Comparison of ENCODE assay signal across 1 cellular context in genomic region chr10:124724279-124725027, GRCh38.
A peak's percentile ranks its signal among the peaks of the same experiment; 100 is the strongest.
TF ChIP-seq lines count a peak whose summit lies in the region.

No MANE protein-coding gene starts in this region.

TF ChIP-seq in HepG2, 621 proteins besides CTCF, POLR2A, EP300 and RAD21 (continued from another document and continues in another):
- TF ChIP-seq MYPOP (CRISPR knock-in tag; IDR thresholded peaks at IDR 0.05), result no peak
- TF ChIP-seq SOX6 (IDR thresholded peaks at IDR 0.05), result no peak
- peak; percentile 62 for TF ChIP-seq SOX6 (CRISPR knock-in tag; IDR thresholded peaks at IDR 0.05)
- no peak for TF ChIP-seq BRCA1 (CRISPR knock-in tag; IDR thresholded peaks at IDR 0.05)
- peak in 1 of 2 experiments; percentile 69; a peak in 1 of 4 replicates for TF ChIP-seq ATF4 (CRISPR knock-in tag; IDR thresholded peaks at IDR 0.05)
- no peak for TF ChIP-seq THYN1 (CRISPR knock-in tag; IDR thresholded peaks at IDR 0.05; ENCODE audit: borderline replicate concordance, low read depth)
- no peak for TF ChIP-seq ZNF34 (CRISPR knock-in tag; IDR thresholded peaks at IDR 0.05; ENCODE audit: borderline replicate concordance)
- TF ChIP-seq ZNF850 (CRISPR knock-in tag; conservative IDR thresholded peaks at IDR 0.05), result no peak
- TF ChIP-seq ZHX1 (CRISPR knock-in tag; IDR thresholded peaks at IDR 0.05; ENCODE audit: low read depth), result no peak
- peak; percentile 65; the same call in 1 of the 2 replicates for TF ChIP-seq MLXIP (CRISPR knock-in tag; IDR thresholded peaks at IDR 0.05; ENCODE audit: borderline replicate concordance)
- TF ChIP-seq TBL1XR1 (IDR thresholded peaks at IDR 0.05; ENCODE audit: borderline replicate concordance, low read length, partially characterized antibody), result no peak
- no peak for TF ChIP-seq ZNF263 (CRISPR knock-in tag; IDR thresholded peaks at IDR 0.05)
- TF ChIP-seq EZH2 (conservative IDR thresholded peaks at IDR 0.05; ENCODE audit: low read depth, low read length), result no peak
- no peak for TF ChIP-seq CCAR2 (optimal IDR thresholded peaks at IDR 0.05; ENCODE audit: low read depth, low read length)
- TF ChIP-seq ZNF773 (CRISPR knock-in tag; IDR thresholded peaks at IDR 0.05; ENCODE audit: borderline replicate concordance), result no peak
- TF ChIP-seq ZNF232 (CRISPR knock-in tag; IDR thresholded peaks at IDR 0.05; ENCODE audit: borderline replicate concordance), result no peak
- peak; percentile 77 for TF ChIP-seq KLF6 (CRISPR knock-in tag; IDR thresholded peaks at IDR 0.05)
- peak; percentile 42; the same call in 1 of the 2 replicates for TF ChIP-seq SP5 (CRISPR knock-in tag; IDR thresholded peaks at IDR 0.05; ENCODE audit: borderline replicate concordance, low read depth)
- TF ChIP-seq ZSCAN5A (CRISPR knock-in tag; IDR thresholded peaks at IDR 0.05; ENCODE audit: borderline replicate concordance), result no peak
- no peak for TF ChIP-seq MIXL1 (CRISPR knock-in tag; IDR thresholded peaks at IDR 0.05)
- no peak for TF ChIP-seq ZNF547 (CRISPR knock-in tag; IDR thresholded peaks at IDR 0.05)
- TF ChIP-seq STAG1 (CRISPR knock-in tag; IDR thresholded peaks at IDR 0.05), result no peak
- no peak for TF ChIP-seq MLLT10 (CRISPR knock-in tag; IDR thresholded peaks at IDR 0.05)
- no peak for TF ChIP-seq TOPORS (CRISPR knock-in tag; IDR thresholded peaks at IDR 0.05)
- peak; percentile 69; the same call in 1 of the 2 replicates for TF ChIP-seq ZNF317 (CRISPR knock-in tag; IDR thresholded peaks at IDR 0.05)
- no peak for TF ChIP-seq FOXP1 (IDR thresholded peaks at IDR 0.05)
- TF ChIP-seq FOXP1 (CRISPR knock-in tag; IDR thresholded peaks at IDR 0.05), result no peak
- TF ChIP-seq MTF2 (CRISPR knock-in tag; IDR thresholded peaks at IDR 0.05; ENCODE audit: borderline replicate concordance), result no peak
- TF ChIP-seq CBX1 (IDR thresholded peaks at IDR 0.05; ENCODE audit: low read depth), result no peak
- no peak for TF ChIP-seq EHMT2 (IDR thresholded peaks at IDR 0.05; ENCODE audit: borderline replicate concordance, low read depth, low read length)
- TF ChIP-seq ZNF296 (CRISPR knock-in tag; conservative IDR thresholded peaks at IDR 0.05), result no peak
- peak; percentile 55; the same call in 1 of the 2 replicates for TF ChIP-seq ZNF331 (CRISPR knock-in tag; IDR thresholded peaks at IDR 0.05)
- no peak for TF ChIP-seq ZNF256 (CRISPR knock-in tag; conservative IDR thresholded peaks at IDR 0.05)
- no peak for TF ChIP-seq HNF1B (CRISPR knock-in tag; IDR thresholded peaks at IDR 0.05)
- no peak for TF ChIP-seq AGO1 (IDR thresholded peaks at IDR 0.05; ENCODE audit: low read depth, low read length, poor library complexity, severe bottlenecking)
- TF ChIP-seq BCLAF1 (IDR thresholded peaks at IDR 0.05), result no peak
- no peak; the same call in 1 of the 2 replicates for TF ChIP-seq ZMAT3 (CRISPR knock-in tag; conservative IDR thresholded peaks at IDR 0.05)
- TF ChIP-seq E2F5 (CRISPR knock-in tag; conservative IDR thresholded peaks at IDR 0.05), result no peak
- TF ChIP-seq HOXA7 (CRISPR knock-in tag; IDR thresholded peaks at IDR 0.05), result no peak
- no peak for TF ChIP-seq ZNF484 (CRISPR knock-in tag; IDR thresholded peaks at IDR 0.05; ENCODE audit: borderline replicate concordance, low read depth)
- no peak for TF ChIP-seq TCF12 (IDR thresholded peaks at IDR 0.05)
- no peak for TF ChIP-seq TCF12 (CRISPR knock-in tag; IDR thresholded peaks at IDR 0.05)
- no peak for TF ChIP-seq CBX5 (CRISPR knock-in tag; IDR thresholded peaks at IDR 0.05; ENCODE audit: borderline replicate concordance)
- TF ChIP-seq ZNF207 (IDR thresholded peaks at IDR 0.05; ENCODE audit: borderline replicate concordance), result no peak
- no peak for TF ChIP-seq UBTF (CRISPR knock-in tag; IDR thresholded peaks at IDR 0.05)
- no peak for TF ChIP-seq ZNF770 (CRISPR knock-in tag; IDR thresholded peaks at IDR 0.05)
- TF ChIP-seq ZNF230 (CRISPR knock-in tag; IDR thresholded peaks at IDR 0.05), result no peak
- TF ChIP-seq MIER2 (CRISPR knock-in tag; IDR thresholded peaks at IDR 0.05), result no peak
- TF ChIP-seq HOXA3 (CRISPR knock-in tag; IDR thresholded peaks at IDR 0.05), result no peak; the same call in 1 of the 2 replicates
